ENCODE assay signal across 8 cellular contexts in the genomic region with DNA sequence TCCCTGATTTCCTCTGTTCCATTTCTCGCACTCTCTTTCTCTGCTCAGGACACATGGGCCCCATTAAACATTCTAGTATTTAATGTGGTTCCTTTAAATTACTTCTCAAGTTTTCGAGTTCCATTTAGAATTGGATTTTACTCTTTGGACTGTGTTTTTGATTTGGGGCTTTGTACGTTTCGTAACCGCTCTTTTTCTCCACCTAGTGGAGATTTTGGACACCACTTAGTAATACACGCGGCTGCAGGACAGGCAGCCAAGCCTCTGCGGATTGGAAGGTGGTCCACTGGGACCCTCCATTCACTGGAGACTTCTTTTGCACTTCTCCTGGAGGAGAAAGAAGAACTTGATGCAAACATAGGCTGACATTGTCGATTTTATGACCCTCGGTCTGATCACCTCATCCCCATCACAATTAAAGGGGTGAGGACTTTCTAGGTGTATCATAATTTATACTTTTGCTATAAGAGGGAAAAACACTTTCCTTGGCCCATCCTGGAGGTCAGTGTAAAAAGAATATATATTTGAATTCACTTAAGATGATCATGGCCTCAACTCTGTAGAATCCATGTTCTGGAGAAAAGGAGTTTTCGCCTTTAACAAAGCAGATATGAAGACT.
A peak's percentile ranks its signal among the peaks of the same experiment; 100 is the strongest.
DNase-seq lines count a peak whose midpoint lies in the region; ATAC-seq, FAIRE-seq and TF ChIP-seq lines count a peak whose summit lies in the region.

No MANE protein-coding gene starts in this region.

- peaks cover 2 to 4% (median 3%) of the 10 kb centered on the region in 4 experiments; a peak in 4 of 7 replicates for H3K4me1 ChIP-seq in H1 (replicated peaks in 1 of 4; ENCODE audit: control insufficient read depth in 3 of 4, insufficient read depth in 4 of 4, low read length in 3 of 4)
- H3K4me1 ChIP-seq in mesodermal cell (ENCODE audit: control insufficient read depth, insufficient read depth, low read length, poor library complexity, severe bottlenecking), result peaks cover 47% of the 10 kb centered on the region

- no peak overlapping the region for H3K14ac ChIP-seq in H1 (ENCODE audit: insufficient read length)

- peak overlapping the region; percentile 62 to 65 (median 62) for H3K4me3 ChIP-seq in H1 (ENCODE audit: extremely low read depth in 1 of 4, insufficient read depth in 2 of 4, low read depth in 3 of 4, low read length in 4 of 4)
- no peak overlapping the region for H3K4me3 ChIP-seq in mesodermal cell (ENCODE audit: extremely low read depth, insufficient read depth, low read length, poor library complexity, severe bottlenecking)

- no peak overlapping the region for H3K56ac ChIP-seq in H1 (replicated peaks; ENCODE audit: insufficient read length, low read depth, low read length)

- peaks cover 8% of the 10 kb centered on the region; the same call in 1 of the 2 replicates for H3K23me2 ChIP-seq in H1 (ENCODE audit: low read depth, low read length)

- H3K4ac ChIP-seq in H1 (replicated peaks; ENCODE audit: insufficient read length, low read depth, low read length), result no peak overlapping the region

- H2AFZ ChIP-seq in H1 (ENCODE audit: low read length), result peak overlapping the region; percentile 98

- peak overlapping the region; percentile 94 to 96 for H3K4me2 ChIP-seq in H1 (ENCODE audit: insufficient read depth in 1 of 2, low read depth in 2 of 2, low read length in 2 of 2)

- intact Hi-C loops in posterior cingulate gyrus (cut with DNase I), result loop anchor here (2.0 kb wide), 1 partner anchor 84 kb away; no protein-coding TSS in a partner anchor

- H2BK5ac ChIP-seq in H1 (ENCODE audit: low read depth, low read length), result no peak overlapping the region

- no peak for TF ChIP-seq POLR2A in H1 (IDR thresholded peaks at IDR 0.05; ENCODE audit: control extremely low read depth in 1 of 2, low read depth in 2 of 2, low read length in 2 of 2)

- no peak overlapping the region for H2BK15ac ChIP-seq in H1 (ENCODE audit: low read length)

- no peak overlapping the region for H4K8ac ChIP-seq in H1 (ENCODE audit: extremely low read depth, insufficient read depth, low read length)

- no peak for ATAC-seq in GM18520 (IDR thresholded peaks at IDR 0.05; ENCODE audit: unreplicated experiment)

- H3K27ac ChIP-seq in H1 (ENCODE audit: low read depth, low read length) (no peak overlapping the region), mesodermal cell (ENCODE audit: low read depth, low read length, severe bottlenecking) (peak overlapping the region; percentile 16)

- no peaks in the 10 kb centered on the region for H3K79me2 ChIP-seq in H1 (ENCODE audit: control insufficient read depth in 1 of 2, insufficient read depth in 2 of 2, low read length in 2 of 2)

- FAIRE-seq in H1 (lab: Jason Lieb, UNC), result peak; percentile 72

- TF ChIP-seq EP300 in H1 (IDR thresholded peaks at IDR 0.05; ENCODE audit: borderline replicate concordance in 1 of 2, low read depth in 2 of 2, low read length in 2 of 2), result no peak

- TF ChIP-seq CTCF in AG09319 (IDR thresholded peaks at IDR 0.05; ENCODE audit: low read depth, low read length) (peak; percentile 69), GM12874 (IDR thresholded peaks at IDR 0.05; ENCODE audit: insufficient read depth, low read depth, low read length) (peak; percentile 41), H1 (IDR thresholded peaks at IDR 0.05; ENCODE audit: control extremely low read depth in 1 of 3, insufficient read depth in 1 of 3, low read depth in 1 of 3, low read length in 3 of 3) (peak; percentile 26 to 53 (median 50))

- peak overlapping the region in 1 of 4 experiments; percentile 57; a peak in 3 of 7 replicates for H3K9ac ChIP-seq in H1 (replicated peaks in 1 of 4; ENCODE audit: extremely low read depth in 1 of 4, low read depth in 3 of 4, low read length in 3 of 4)

- TF ChIP-seq RAD21 in H1 (IDR thresholded peaks at IDR 0.05 in 1 of 2, conservative IDR thresholded peaks at IDR 0.05 in 1 of 2; ENCODE audit: low read depth in 2 of 2, low read length in 2 of 2), result peak; percentile 44 to 57; a peak in 3 of 4 replicates

- no peak overlapping the region for H2AK5ac ChIP-seq in H1 (ENCODE audit: low read depth, low read length)

- H3K9me3 ChIP-seq in H1 (ENCODE audit: insufficient read depth in 2 of 2, low read depth in 1 of 2, low read length in 1 of 2) (no peaks in the 10 kb centered on the region), mesodermal cell (ENCODE audit: control insufficient read depth, low read length) (no peaks in the 10 kb centered on the region)

- no peak for DNase-seq in AG09319 (ENCODE audit: extremely low read depth, low read depth)
- DNase-seq in NOMO-1 treated with DMSO at 0.1 percent for 48 hours (lab: John Stamatoyannopoulos, UW; ENCODE audit: unreplicated experiment), result peak; percentile 52
- no peak for DNase-seq in H1 (ENCODE audit: low read depth in 1 of 2, low spot score in 2 of 2)
- no peak for DNase-seq in H4 (ENCODE audit: low spot score)
- DNase-seq in posterior cingulate gyrus, result no peak

- H3K36me3 ChIP-seq in H1 (ENCODE audit: control insufficient read depth in 2 of 4, insufficient read depth in 4 of 4, low read length in 3 of 4) (no peaks in the 10 kb centered on the region), mesodermal cell (ENCODE audit: control insufficient read depth, insufficient read depth, low read length) (no peaks in the 10 kb centered on the region)

- no peak overlapping the region for H4K5ac ChIP-seq in H1 (ENCODE audit: insufficient read length, low read depth, low read length)

- POLR2A ChIA-PET in H1 (lab: Charles Lee; ENCODE audit: partially characterized antibody), result interaction anchor here (0.7 kb wide), 1 partner anchor 464 kb away, joined by 3 read pairs; no protein-coding TSS in a partner anchor

- no peak overlapping the region for H2BK120ac ChIP-seq in H1 (replicated peaks; ENCODE audit: low read depth, low read length)

- no peak overlapping the region for H3K23ac ChIP-seq in H1 (ENCODE audit: insufficient read length)

- no peak overlapping the region for H2BK20ac ChIP-seq in H1 (ENCODE audit: low read length)

- no peak overlapping the region for H4K91ac ChIP-seq in H1 (replicated peaks; ENCODE audit: insufficient read length, low read length)

- peaks cover 3 to 49% (median 34%) of the 10 kb centered on the region in 4 experiments for H3K27me3 ChIP-seq in H1 (replicated peaks in 1 of 4; ENCODE audit: control insufficient read depth in 3 of 4, extremely low read depth in 1 of 4, insufficient read depth in 3 of 4, low read length in 3 of 4)

- H4K20me1 ChIP-seq in H1 (replicated peaks in 1 of 2; ENCODE audit: control insufficient read depth in 1 of 2, insufficient read depth in 2 of 2, low read length in 2 of 2), result peaks cover 0 to 5% of the 10 kb centered on the region in 2 experiments

- H3K79me1 ChIP-seq in H1 (ENCODE audit: low read depth, low read length), result no peaks in the 10 kb centered on the region

- WGBS in H1 (ENCODE audit: extremely low coverage in 1 of 2, insufficient coverage in 1 of 2, insufficient read length in 1 of 2, insufficient replicate concordance in 2 of 2, low coverage in 1 of 2, low lambda C conversion rate in 2 of 2, missing lambda C conversion rate in 1 of 2), 2 experiments, result 18% methylated on average over 11 of the region's 11 CpGs; no CpG with 5 or more reads in 1 of the 2 experiments
- WGBS in mesodermal cell (ENCODE audit: insufficient coverage in 2 of 2), 2 experiments, result 43 to 45% methylated on average over 2 to 5 of the region's 11 CpGs

- H2BK12ac ChIP-seq in H1 (ENCODE audit: low read depth, low read length), result peak overlapping the region; percentile 52; the same call in 1 of the 2 replicates

- no peak overlapping the region for H3K18ac ChIP-seq in H1 (ENCODE audit: extremely low read depth, low read length)

- CTCF ChIA-PET in H1 (lab: Charles Lee; ENCODE audit: partially characterized antibody), result interaction anchor here (0.7 to 3.0 kb wide), 21 partner anchors 11 to 848 kb away, joined by 3 to 20 read pairs (median 4); no protein-coding TSS in a partner anchor

TF ChIP-seq in H1, 55 proteins besides CTCF, POLR2A, EP300 and RAD21:
- TF ChIP-seq, protein P1, sequence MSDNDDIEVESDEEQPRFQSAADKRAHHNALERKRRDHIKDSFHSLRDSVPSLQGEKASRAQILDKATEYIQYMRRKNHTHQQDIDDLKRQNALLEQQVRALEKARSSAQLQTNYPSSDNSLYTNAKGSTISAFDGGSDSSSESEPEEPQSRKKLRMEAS (IDR thresholded peaks at IDR 0.05), result peak; percentile 37; the same call in 1 of the 2 replicates
- TF ChIP-seq SIN3A (conservative IDR thresholded peaks at IDR 0.05 in 1 of 2, IDR thresholded peaks at IDR 0.05 in 1 of 2; ENCODE audit: low read depth in 1 of 2, low read length in 2 of 2) (no peak), SUZ12 (IDR thresholded peaks at IDR 0.05; ENCODE audit: low read length) (no peak), ASH2L (IDR thresholded peaks at IDR 0.05; ENCODE audit: low read length) (peak; percentile 14), ZNF274 (IDR thresholded peaks at IDR 0.05; ENCODE audit: borderline replicate concordance, extremely low read depth, low read length) (no peak), RFX5 (IDR thresholded peaks at IDR 0.05; ENCODE audit: borderline replicate concordance, low read depth, low read length) (no peak), CEBPB (IDR thresholded peaks at IDR 0.05; ENCODE audit: low read depth, low read length) (no peak)
- TF ChIP-seq, protein P2, sequence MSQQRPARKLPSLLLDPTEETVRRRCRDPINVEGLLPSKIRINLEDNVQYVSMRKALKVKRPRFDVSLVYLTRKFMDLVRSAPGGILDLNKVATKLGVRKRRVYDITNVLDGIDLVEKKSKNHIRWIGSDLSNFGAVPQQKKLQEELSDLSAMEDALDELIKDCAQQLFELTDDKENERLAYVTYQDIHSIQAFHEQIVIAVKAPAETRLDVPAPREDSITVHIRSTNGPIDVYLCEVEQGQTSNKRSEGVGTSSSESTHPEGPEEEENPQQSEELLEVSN (IDR thresholded peaks at IDR 0.05), result 0 out of 2 replicates have a peak, but pooled peaks have one; percentile 17
TF ChIP-seq in H1: peak in this region for 3.
